ENCODE assay signal across 15 cellular contexts in the genomic region with DNA sequence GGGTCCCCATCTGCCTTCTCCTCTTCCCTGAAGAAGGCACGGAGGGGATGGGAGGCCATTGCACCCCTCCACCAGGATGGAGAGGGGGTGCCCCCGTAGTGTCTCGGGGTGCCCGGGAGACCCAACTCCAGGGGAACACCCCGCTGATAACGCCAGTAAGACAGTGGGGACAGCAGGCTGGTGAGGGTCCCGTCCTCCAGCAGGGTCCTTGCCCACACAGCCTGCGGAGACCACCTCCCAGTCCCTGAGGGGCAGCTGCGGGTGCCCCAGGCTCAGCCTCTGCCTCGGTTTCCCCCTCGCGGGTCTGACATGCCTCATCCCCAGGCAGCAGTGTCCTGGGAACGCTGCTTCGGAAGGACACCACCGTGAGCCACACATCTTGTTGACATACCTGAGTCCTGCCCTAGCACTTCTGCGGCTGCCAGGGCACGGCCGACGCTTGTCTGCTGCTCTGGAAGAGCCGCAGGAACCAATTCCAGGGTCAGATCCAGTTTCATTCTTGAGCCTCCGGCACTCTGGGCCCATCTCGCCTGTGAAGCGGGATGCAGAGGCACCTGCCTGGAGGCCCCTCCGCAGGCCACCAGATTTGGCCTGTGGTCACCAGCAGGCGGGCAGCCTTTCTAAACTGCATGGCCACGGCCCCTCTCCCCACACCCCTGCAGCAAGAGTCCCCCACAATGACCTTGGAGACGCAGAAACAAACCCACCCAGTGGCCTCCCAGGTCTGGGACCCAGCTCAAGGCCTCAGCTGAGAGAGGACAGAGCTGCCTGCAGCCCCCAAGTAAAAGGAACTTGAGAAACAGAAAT.
"Had no signal": no experiment of that assay in that cellular context is flagged by ENCODE, and none has a peak within 500 bp of the region (broad histone marks: within the 10 kb centered on the region; RNA-seq: fewer than 3 reads in every experiment).

No MANE protein-coding gene starts in this region.

- H3K4me3 Mint-ChIP-seq: activated CD8-positive, alpha-beta memory T cell treated with anti-CD3 and anti-CD28 coated beads, Interleukin-2, amount 10 ng/mL, durations not matched to agents 7 days and 5 days; stimulated activated naive CD8-positive, alpha-beta T cell treated with anti-CD3 and anti-CD28 coated beads, Interleukin-15, Interleukin-2, amounts not matched to agents 100 ng/mL and 50 ng/mL, for 24 hours had no signal

- H3K27me3 ChIP-seq: upper lobe of right lung had no signal

- DNase-seq: activated CD4-positive, alpha-beta T cell treated with anti-CD3 and anti-CD28 coated beads, Interleukin-2, amount 50 U/mL, for 1 hour; activated CD8-positive, alpha-beta memory T cell treated with anti-CD3 and anti-CD28 coated beads, Interleukin-2, amount 10 ng/mL, durations not matched to agents 7 days and 5 days; activated gamma-delta T cell; activated T-cell treated with anti-CD3 and anti-CD28 coated beads, Interleukin-2, amount 50 U/mL, for 48 hours; caudate nucleus; cortex of kidney; effector CD8-positive, alpha-beta T cell; hippocampal formation; naive thymus-derived CD4-positive, alpha-beta T cell; stimulated activated CD4-positive, alpha-beta T cell treated with anti-CD3 and anti-CD28 coated beads, Interleukin-4, amount 100 ng/mL, for 1 hour; stimulated activated CD8-positive, alpha-beta memory T cell treated with anti-CD3 and anti-CD28 coated beads, Interleukin-4, amount 100 ng/mL, for 48 hours; T1000; upper lobe of right lung had no signal

- H3K27ac ChIP-seq: epithelial cell of prostate, upper lobe of right lung had no signal

- H3K9me3 ChIP-seq: upper lobe of right lung had no signal

- ATAC-seq: activated CD8-positive, alpha-beta memory T cell treated with anti-CD3 and anti-CD28 coated beads, Interleukin-2, amount 10 ng/mL, durations not matched to agents 7 days and 5 days; naive thymus-derived CD4-positive, alpha-beta T cell; upper lobe of right lung had no signal

- H3K27me3 Mint-ChIP-seq: activated CD8-positive, alpha-beta memory T cell treated with anti-CD3 and anti-CD28 coated beads, Interleukin-2, amount 10 ng/mL, durations not matched to agents 7 days and 5 days; naive thymus-derived CD4-positive, alpha-beta T cell; stimulated activated naive CD8-positive, alpha-beta T cell treated with anti-CD3 and anti-CD28 coated beads, Interleukin-15, Interleukin-2, amounts not matched to agents 100 ng/mL and 50 ng/mL, for 24 hours had no signal

- H3K4me3 ChIP-seq: upper lobe of right lung had no signal

- H3K9me3 Mint-ChIP-seq: naive thymus-derived CD4-positive, alpha-beta T cell; stimulated activated naive CD8-positive, alpha-beta T cell treated with anti-CD3 and anti-CD28 coated beads, Interleukin-15, Interleukin-2, amounts not matched to agents 100 ng/mL and 50 ng/mL, for 24 hours had no signal

- H3K36me3 ChIP-seq: upper lobe of right lung had no signal

- H3K36me3 Mint-ChIP-seq: activated CD8-positive, alpha-beta memory T cell treated with anti-CD3 and anti-CD28 coated beads, Interleukin-2, amount 10 ng/mL, durations not matched to agents 7 days and 5 days; naive thymus-derived CD4-positive, alpha-beta T cell had no signal

- H3K27ac Mint-ChIP-seq: activated CD8-positive, alpha-beta memory T cell treated with anti-CD3 and anti-CD28 coated beads, Interleukin-2, amount 10 ng/mL, durations not matched to agents 7 days and 5 days; stimulated activated naive CD8-positive, alpha-beta T cell treated with anti-CD3 and anti-CD28 coated beads, Interleukin-15, Interleukin-2, amounts not matched to agents 100 ng/mL and 50 ng/mL, for 24 hours had no signal
